ENCODE assay signal across 20 cellular contexts in the genomic region with DNA sequence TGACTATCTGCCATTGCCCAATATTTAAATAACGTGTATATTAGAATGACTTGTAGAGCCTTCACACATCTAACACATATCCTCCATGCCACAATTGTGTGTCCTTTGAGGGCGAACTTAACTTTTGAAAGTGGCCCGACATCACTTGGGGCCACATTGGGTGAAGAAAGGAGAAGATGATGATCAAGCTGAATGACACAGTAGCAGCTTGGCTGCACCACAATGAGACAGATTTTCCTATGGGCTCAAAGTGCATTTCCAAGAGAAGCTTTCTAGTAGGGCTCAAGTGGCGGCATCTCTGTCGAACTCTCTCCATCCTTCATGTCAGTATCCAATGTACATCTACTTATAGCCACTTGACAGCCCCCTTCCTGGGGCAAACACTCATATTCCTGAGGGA. TPM values are rescaled to one million over a fixed set of nuclear protein-coding genes. Genes with fewer than 3 reads are reported as not detected.
"Had no signal": no experiment of that assay in that cellular context is flagged by ENCODE, and none has a peak within 500 bp of the region (broad histone marks: within the 10 kb centered on the region; RNA-seq: fewer than 3 reads in every experiment).

No MANE protein-coding gene starts in this region.

- ATAC-seq: K562 had no signal

- H3K27me3 Mint-ChIP-seq: IgD-negative memory B cell had no signal

- H3K4me3 Mint-ChIP-seq: IgD-negative memory B cell had no signal

- DNase-seq: Kasumi-1, MM.1S, NCI-H1092 treated with DMSO at 0.1 percent for 48 hours, NCI-H1436, NCI-H187, NCI-H2029, NCI-H2081 treated with DMSO at 0.1 percent for 48 hours, NCI-H2171, NCI-H226, NCI-H446, NCI-H510A, NCI-H524 treated with DMSO at 0.1 percent for 48 hours, NCI-H69, NCI-H774, RPMI8226, SHP77, SK-N-SH had no signal

- H3K9me3 Mint-ChIP-seq: IgD-negative memory B cell had no signal

- H3K4me1 Mint-ChIP-seq: IgD-negative memory B cell had no signal

RNA-seq across cellular contexts. Expression of a gene that starts 3.7 kb away (rescaled TPM):
- total RNA-seq: M059J had no signal
